14 cellular contexts compared by ENCODE assay signal in genomic region chr4:183832776-183833450, GRCh38.
"Had no signal": no experiment of that assay in that cellular context is flagged by ENCODE, and none has a peak within 500 bp of the region (broad histone marks: within the 10 kb centered on the region; RNA-seq: fewer than 3 reads in every experiment).

No MANE protein-coding gene starts in this region.

- H3K36me3 ChIP-seq: gastrocnemius medialis, heart right ventricle, left ventricle myocardium inferior, upper lobe of left lung had no signal

- ATAC-seq: gastrocnemius medialis; heart right ventricle; natural killer cell; stimulated activated naive CD8-positive, alpha-beta T cell treated with anti-CD3 and anti-CD28 coated beads, Interleukin-15, amount 100 ng/mL, for 72 hours had no signal

- DNase-seq: activated CD4-positive, alpha-beta T cell treated with anti-CD3 and anti-CD28 coated beads, Interleukin-2, amount 50 U/mL, for 1 hour; activated naive CD4-positive, alpha-beta T cell; activated naive CD8-positive, alpha-beta T cell treated with anti-CD3 and anti-CD28 coated beads, Interleukin-2, amount 10 ng/mL, durations not matched to agents 7 days and 5 days; cerebellar nuclear complex; effector CD8-positive, alpha-beta T cell; gastrocnemius medialis; heart right ventricle; left ventricle myocardium inferior; mesenchymal stem cell; natural killer cell; stimulated activated CD4-positive, alpha-beta T cell treated with anti-CD3 and anti-CD28 coated beads, Interleukin-4, amount 100 ng/mL, for 4 hours; stimulated activated naive CD8-positive, alpha-beta T cell treated with anti-CD3 and anti-CD28 coated beads, Interleukin-15, amount 100 ng/mL, for 72 hours; T-helper 2 cell had no signal

- H3K27ac ChIP-seq: gastrocnemius medialis had no signal

- H3K4me1 ChIP-seq: gastrocnemius medialis had no signal

- H3K27me3 ChIP-seq: gastrocnemius medialis, heart right ventricle, upper lobe of left lung had no signal

- H3K9me3 ChIP-seq: gastrocnemius medialis, heart right ventricle, left ventricle myocardium inferior, upper lobe of left lung had no signal

- H3K4me3 ChIP-seq: gastrocnemius medialis, heart right ventricle, left ventricle myocardium inferior, upper lobe of left lung had no signal
